ENCODE assay signal across 1 cellular context in genomic region chr4:6601661-6602250, GRCh38.
A peak's percentile ranks its signal among the peaks of the same experiment; 100 is the strongest.
TF ChIP-seq lines count a peak whose summit lies in the region.

No MANE protein-coding gene starts in this region.

TF ChIP-seq in HepG2, 621 proteins besides CTCF, POLR2A, EP300 and RAD21 (continues in another document):
- TF ChIP-seq ZNF331 (CRISPR knock-in tag; IDR thresholded peaks at IDR 0.05) (peak; percentile 41; the same call in 1 of the 2 replicates), ZNF513 (CRISPR knock-in tag; conservative IDR thresholded peaks at IDR 0.05) (no peak), RXRA (CRISPR knock-in tag; IDR thresholded peaks at IDR 0.05) (0 out of 2 replicates have a peak, but pooled peaks have one; percentile 29), LRRFIP1 (CRISPR knock-in tag; conservative IDR thresholded peaks at IDR 0.05) (no peak), MEF2D (CRISPR knock-in tag; IDR thresholded peaks at IDR 0.05) (0 out of 2 replicates have a peak, but pooled peaks have one; percentile 36), MBD4 (IDR thresholded peaks at IDR 0.05; ENCODE audit: borderline replicate concordance, low read length) (no peak), THAP9 (CRISPR knock-in tag; IDR thresholded peaks at IDR 0.05; ENCODE audit: borderline replicate concordance) (no peak), FOXA1 (IDR thresholded peaks at IDR 0.05) (no peak), FOXA1 (CRISPR knock-in tag; IDR thresholded peaks at IDR 0.05) (peak; percentile 36; the same call in 1 of the 2 replicates), ZBTB38 (CRISPR knock-in tag; IDR thresholded peaks at IDR 0.05) (peak; percentile 73), ZNF20 (CRISPR knock-in tag; IDR thresholded peaks at IDR 0.05) (no peak), ZNF644 (CRISPR knock-in tag; IDR thresholded peaks at IDR 0.05; ENCODE audit: low read depth) (peak; percentile 43; the same call in 1 of the 2 replicates), FOXO1 (CRISPR knock-in tag; IDR thresholded peaks at IDR 0.05) (no peak), ZFYVE20 (CRISPR knock-in tag; IDR thresholded peaks at IDR 0.05; ENCODE audit: borderline replicate concordance, low read depth) (no peak), ZNF713 (CRISPR knock-in tag; IDR thresholded peaks at IDR 0.05) (no peak), HNF1B (CRISPR knock-in tag; IDR thresholded peaks at IDR 0.05) (0 out of 2 replicates have a peak, but pooled peaks have one; percentile 24), YY1 (IDR thresholded peaks at IDR 0.05; ENCODE audit: insufficient read depth, insufficient replicate concordance, low read depth, low read length) (peak; percentile 13), ZNF263 (CRISPR knock-in tag; IDR thresholded peaks at IDR 0.05) (peak; percentile 39; the same call in 1 of the 2 replicates), ZNF782 (CRISPR knock-in tag; IDR thresholded peaks at IDR 0.05; ENCODE audit: borderline replicate concordance) (peak; percentile 32; the same call in 1 of the 2 replicates), POGK (CRISPR knock-in tag; conservative IDR thresholded peaks at IDR 0.05) (0 out of 2 replicates have a peak, but pooled peaks have one; percentile 41), DPF2 (CRISPR knock-in tag; IDR thresholded peaks at IDR 0.05; ENCODE audit: borderline replicate concordance, low read depth) (0 out of 2 replicates have a peak, but pooled peaks have one; percentile 11), POLR2AphosphoS5 (IDR thresholded peaks at IDR 0.05; ENCODE audit: low read depth, low read length) (no peak), SOX13 (IDR thresholded peaks at IDR 0.05) (no peak), SOX13 (CRISPR knock-in tag; conservative IDR thresholded peaks at IDR 0.05 in 1 of 2, IDR thresholded peaks at IDR 0.05 in 1 of 2) (0 out of 4 replicates have a peak, but pooled peaks of 1 of the 2 experiments have one; percentile 11), GATAD2A (CRISPR knock-in tag; IDR thresholded peaks at IDR 0.05) (no peak; the same call in 1 of the 2 replicates), SOX6 (IDR thresholded peaks at IDR 0.05) (no peak), SOX6 (CRISPR knock-in tag; IDR thresholded peaks at IDR 0.05) (peak; percentile 26), RXRB (CRISPR knock-in tag; IDR thresholded peaks at IDR 0.05; ENCODE audit: borderline replicate concordance) (peak; percentile 34; the same call in 1 of the 2 replicates), ZNF639 (CRISPR knock-in tag; conservative IDR thresholded peaks at IDR 0.05) (no peak), ARNTL (CRISPR knock-in tag; IDR thresholded peaks at IDR 0.05) (no peak), ZNF615 (CRISPR knock-in tag; IDR thresholded peaks at IDR 0.05; ENCODE audit: borderline replicate concordance) (no peak), ZMYM4 (CRISPR knock-in tag; IDR thresholded peaks at IDR 0.05) (peak; percentile 21; the same call in 1 of the 2 replicates), ETV5 (CRISPR knock-in tag; IDR thresholded peaks at IDR 0.05; ENCODE audit: borderline replicate concordance) (peak; percentile 39; the same call in 1 of the 2 replicates), MED13 (CRISPR knock-in tag; IDR thresholded peaks at IDR 0.05) (no peak), ZNF17 (CRISPR knock-in tag; IDR thresholded peaks at IDR 0.05) (no peak), FOXA3 (CRISPR knock-in tag; IDR thresholded peaks at IDR 0.05) (peak; percentile 34; the same call in 1 of the 2 replicates), ZNF574 (CRISPR knock-in tag; IDR thresholded peaks at IDR 0.05) (no peak), ZNF660 (CRISPR knock-in tag; IDR thresholded peaks at IDR 0.05; ENCODE audit: borderline replicate concordance, low read depth) (no peak), HNF4G (IDR thresholded peaks at IDR 0.05; ENCODE audit: borderline replicate concordance, low read depth, low read length) (peak; percentile 14), HNF4G (CRISPR knock-in tag; IDR thresholded peaks at IDR 0.05; ENCODE audit: borderline replicate concordance, low read depth) (no peak), FOXP4 (CRISPR knock-in tag; IDR thresholded peaks at IDR 0.05) (no peak; the same call in 1 of the 2 replicates), ZNF691 (CRISPR knock-in tag; IDR thresholded peaks at IDR 0.05; ENCODE audit: borderline replicate concordance, low read depth) (peak; percentile 20; the same call in 1 of the 2 replicates)
